ENCODE assay signal across 1 cellular context in the genomic region with DNA sequence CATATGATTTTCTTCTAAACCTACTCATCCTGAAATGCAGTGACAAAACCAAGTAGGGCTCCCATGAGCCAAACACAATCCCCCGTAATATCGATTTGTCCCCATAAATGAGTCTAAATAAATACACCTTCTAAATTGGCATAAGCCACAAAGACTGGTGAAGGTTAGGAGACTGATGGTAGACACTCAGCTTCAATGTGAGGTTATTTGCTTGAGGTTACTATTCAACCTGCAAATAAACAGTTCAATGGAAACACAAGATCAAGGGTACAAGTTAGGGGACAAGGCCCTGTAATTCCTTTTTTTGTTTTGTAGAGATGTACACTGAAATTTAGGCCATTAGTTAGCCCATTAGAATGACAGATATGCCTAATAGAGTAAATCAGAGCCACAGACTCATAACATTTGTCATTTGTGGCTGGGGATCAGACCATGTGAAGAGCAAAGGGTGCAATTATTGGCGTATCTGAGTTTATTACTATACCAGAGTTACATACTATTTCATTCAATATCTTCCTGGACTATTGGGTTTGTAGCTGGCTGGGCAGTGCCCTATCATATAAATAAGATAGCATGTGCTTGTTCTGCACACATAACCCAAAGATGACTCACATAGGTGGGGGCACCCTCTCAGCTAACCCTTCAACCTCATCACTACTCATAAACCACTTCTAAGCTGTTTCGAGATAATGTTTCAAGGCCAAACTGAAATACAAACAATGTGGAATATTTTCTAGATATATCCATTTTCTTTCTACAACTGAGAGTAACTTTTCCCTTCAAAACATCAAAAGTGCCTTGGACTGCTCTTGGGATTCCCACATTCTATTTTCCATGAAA.
TF ChIP-seq lines count a peak whose summit lies in the region.

No MANE protein-coding gene starts in this region.

TF ChIP-seq in A549, 52 proteins besides CTCF, POLR2A, EP300 and RAD21 (continued from another document):
- TF ChIP-seq, protein P1, sequence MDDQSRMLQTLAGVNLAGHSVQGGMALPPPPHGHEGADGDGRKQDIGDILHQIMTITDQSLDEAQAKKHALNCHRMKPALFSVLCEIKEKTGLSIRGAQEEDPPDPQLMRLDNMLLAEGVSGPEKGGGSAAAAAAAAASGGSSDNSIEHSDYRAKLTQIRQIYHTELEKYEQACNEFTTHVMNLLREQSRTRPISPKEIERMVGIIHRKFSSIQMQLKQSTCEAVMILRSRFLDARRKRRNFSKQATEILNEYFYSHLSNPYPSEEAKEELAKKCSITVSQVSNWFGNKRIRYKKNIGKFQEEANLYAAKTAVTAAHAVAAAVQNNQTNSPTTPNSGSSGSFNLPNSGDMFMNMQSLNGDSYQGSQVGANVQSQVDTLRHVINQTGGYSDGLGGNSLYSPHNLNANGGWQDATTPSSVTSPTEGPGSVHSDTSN (IDR thresholded peaks at IDR 0.05) = no peak
- TF ChIP-seq HEYL (CRISPR knock-in tag; IDR thresholded peaks at IDR 0.05) = no peak
- no peak for TF ChIP-seq JUN (IDR thresholded peaks at IDR 0.05)
- no peak for TF ChIP-seq FOSL2 (IDR thresholded peaks at IDR 0.05)
- TF ChIP-seq FOSL2 (CRISPR knock-in tag; IDR thresholded peaks at IDR 0.05) = peak; percentile 47
- peak; percentile 63; the same call in 1 of the 2 replicates for TF ChIP-seq GATA3 (IDR thresholded peaks at IDR 0.05; ENCODE audit: borderline replicate concordance)
- TF ChIP-seq FOXS1 (CRISPR knock-in tag; IDR thresholded peaks at IDR 0.05) = no peak
- TF ChIP-seq, protein P2, sequence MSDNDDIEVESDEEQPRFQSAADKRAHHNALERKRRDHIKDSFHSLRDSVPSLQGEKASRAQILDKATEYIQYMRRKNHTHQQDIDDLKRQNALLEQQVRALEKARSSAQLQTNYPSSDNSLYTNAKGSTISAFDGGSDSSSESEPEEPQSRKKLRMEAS (IDR thresholded peaks at IDR 0.05) = peak; percentile 51; the same call in 1 of the 2 replicates
